Comparison of ENCODE assay signal across 8 cellular contexts in the genomic region with DNA sequence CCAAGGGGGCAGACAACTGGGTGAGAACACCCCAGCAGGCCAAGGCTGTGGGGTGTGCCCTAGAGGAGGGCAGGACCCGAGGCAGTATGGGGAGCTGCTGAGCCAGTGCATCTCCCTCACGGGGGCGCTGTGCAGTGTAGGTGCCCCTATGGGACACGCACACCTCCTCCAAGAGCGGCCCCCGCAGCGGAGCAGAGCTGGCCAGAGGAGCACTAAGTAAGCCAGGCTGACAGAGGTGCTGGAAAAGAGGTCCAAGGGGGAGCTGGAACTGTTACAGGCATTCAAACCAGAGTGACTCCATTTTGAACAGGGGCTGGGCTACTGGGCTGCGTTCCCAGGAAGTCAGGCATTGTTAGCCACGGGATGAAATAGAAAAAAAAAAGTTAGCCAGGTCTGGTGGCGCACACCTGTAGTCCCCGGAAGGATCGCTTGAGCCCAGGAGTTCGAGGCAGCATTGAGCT. TPM values are rescaled to one million over a fixed set of nuclear protein-coding genes. Genes with fewer than 3 reads are reported as not detected.
DNase-seq lines count a peak whose midpoint lies in the region; ATAC-seq and TF ChIP-seq lines count a peak whose summit lies in the region.

No MANE protein-coding gene starts in this region.

- peak overlapping the region; percentile 60 for H3K4me3 ChIP-seq in NB4 (ENCODE audit: low read depth, low read length)

- H3K27me3 Mint-ChIP-seq in endothelial cell (ENCODE audit: unreplicated experiment) = peaks cover 2% of the 10 kb centered on the region
- H3K27me3 Mint-ChIP-seq in natural killer cell treated with Interleukin-12 subunit alpha and Interleukin-12 subunit beta and Interleukin-15 and Interleukin-18, amount 100 ng/mL, for 72 hours = peaks cover 5 to 7% of the 10 kb centered on the region in 2 donors

- DNase-seq in NCI-H748 (lab: John Stamatoyannopoulos, UW; ENCODE audit: unreplicated experiment) = peak; percentile 76
- DNase-seq in NCI-H748 treated with DMSO at 0.1 percent for 48 hours (lab: John Stamatoyannopoulos, UW) = no peak
- peak; percentile 81 for DNase-seq in NB4 (ENCODE audit: low read depth)
- DNase-seq in activated CD8-positive, alpha-beta memory T cell treated with anti-CD3 and anti-CD28 coated beads for 24 hours = peak; percentile 88
- peak; percentile 59 for DNase-seq in endothelial cell (ENCODE audit: low spot score)
- DNase-seq in natural killer cell treated with Interleukin-12 subunit alpha and Interleukin-12 subunit beta and Interleukin-15 and Interleukin-18, amount 100 ng/mL, for 72 hours (ENCODE audit: low spot score) = peak; percentile 74
- peak; percentile 48 to 73 (median 69) for DNase-seq in stimulated activated naive CD4-positive, alpha-beta T cell (lab: John Stamatoyannopoulos, UW)

- no peak overlapping the region for H3K4me3 Mint-ChIP-seq in endothelial cell (ENCODE audit: unreplicated experiment)
- peak overlapping the region; percentile 95 for H3K4me3 Mint-ChIP-seq in natural killer cell treated with Interleukin-12 subunit alpha and Interleukin-12 subunit beta and Interleukin-15 and Interleukin-18, amount 100 ng/mL, for 72 hours

- H3K4me1 Mint-ChIP-seq in endothelial cell (ENCODE audit: unreplicated experiment) = no peaks in the 10 kb centered on the region
- peaks cover 11 to 12% of the 10 kb centered on the region in 2 donors for H3K4me1 Mint-ChIP-seq in natural killer cell treated with Interleukin-12 subunit alpha and Interleukin-12 subunit beta and Interleukin-15 and Interleukin-18, amount 100 ng/mL, for 72 hours (ENCODE audit: low read depth in 2 of 2)

- TF ChIP-seq POLR2A in NB4 (IDR thresholded peaks at IDR 0.05; ENCODE audit: extremely low read depth, insufficient read length) = no peak

- no peak overlapping the region for H3K27ac Mint-ChIP-seq in endothelial cell (ENCODE audit: unreplicated experiment)
- H3K27ac Mint-ChIP-seq in natural killer cell treated with Interleukin-12 subunit alpha and Interleukin-12 subunit beta and Interleukin-15 and Interleukin-18, amount 100 ng/mL, for 72 hours = peak overlapping the region; percentile 86 to 89

- TF ChIP-seq CTCF in NB4 (IDR thresholded peaks at IDR 0.05; ENCODE audit: low read depth, low read length) (peak; percentile 67), endothelial cell (IDR thresholded peaks at IDR 0.05; ENCODE audit: unreplicated experiment) (no peak)

- H3K36me3 Mint-ChIP-seq in endothelial cell (ENCODE audit: low read depth, unreplicated experiment) = no peaks in the 10 kb centered on the region
- no peaks in the 10 kb centered on the region for H3K36me3 Mint-ChIP-seq in natural killer cell treated with Interleukin-12 subunit alpha and Interleukin-12 subunit beta and Interleukin-15 and Interleukin-18, amount 100 ng/mL, for 72 hours

- peak; percentile 80 to 86 for ATAC-seq in natural killer cell treated with Interleukin-12 subunit alpha and Interleukin-12 subunit beta and Interleukin-15 and Interleukin-18, amount 100 ng/mL, for 72 hours
- no peak for ATAC-seq in HG02884 (IDR thresholded peaks at IDR 0.05; ENCODE audit: unreplicated experiment)

- no peaks in the 10 kb centered on the region for H3K9me3 Mint-ChIP-seq in endothelial cell (ENCODE audit: unreplicated experiment)
- H3K9me3 Mint-ChIP-seq in natural killer cell treated with Interleukin-12 subunit alpha and Interleukin-12 subunit beta and Interleukin-15 and Interleukin-18, amount 100 ng/mL, for 72 hours = no peaks in the 10 kb centered on the region

RNA-seq across cellular contexts. Expression of gene TST, which starts 41.8 kb away (rescaled TPM):
- total RNA-seq in endothelial cell (ENCODE audit: unreplicated experiment) = 39.0 TPM
- 10 to 100 TPM; 12.2 to 17.9 TPM for total RNA-seq in natural killer cell treated with Interleukin-12 subunit alpha and Interleukin-12 subunit beta and Interleukin-15 and Interleukin-18, amount 100 ng/mL, for 72 hours

RNA-seq across cellular contexts. Expression of gene MPST, which starts 42.1 kb away (rescaled TPM):
- 78.7 TPM for total RNA-seq in endothelial cell (ENCODE audit: unreplicated experiment)
- 10 to 100 TPM; 27.6 to 51.1 TPM for total RNA-seq in natural killer cell treated with Interleukin-12 subunit alpha and Interleukin-12 subunit beta and Interleukin-15 and Interleukin-18, amount 100 ng/mL, for 72 hours
